ENCODE assay signal across 13 cellular contexts in genomic region chr1:11384170-11384554, GRCh38.
DNase-seq lines count a peak whose midpoint lies in the region; ATAC-seq and TF ChIP-seq lines count a peak whose summit lies in the region.
"Had no signal": no experiment of that assay in that cellular context is flagged by ENCODE, and none has a peak within 500 bp of the region (broad histone marks: within the 10 kb centered on the region; RNA-seq: fewer than 3 reads in every experiment).

No MANE protein-coding gene starts in this region.

- ATAC-seq in activated CD8-positive, alpha-beta memory T cell treated with anti-CD3 and anti-CD28 coated beads, Interleukin-2, amount 10 ng/mL, durations not matched to agents 7 days and 5 days, result peak; percentile 58
- peak; percentile 46 to 70 for ATAC-seq in natural killer cell treated with Interleukin-12 subunit alpha and Interleukin-12 subunit beta and Interleukin-15 and Interleukin-18, amount 100 ng/mL, for 72 hours
- ATAC-seq in Right ventricle myocardium superior (ENCODE audit: poor library complexity), result no peak
- ATAC-seq: Right ventricle myocardium inferior, upper lobe of right lung had no signal

- CTCF ChIA-PET in activated CD8-positive, alpha-beta memory T cell treated with anti-CD3 and anti-CD28 coated beads, Interleukin-2, amount 10 ng/mL, durations not matched to agents 7 days and 5 days (lab: Charles Lee), result interaction anchor here (1.3 kb wide), 1 partner anchor 64 kb away, joined by 4 read pairs; no protein-coding TSS in a partner anchor

- no peak for DNase-seq in activated CD8-positive, alpha-beta memory T cell treated with anti-CD3 and anti-CD28 coated beads, Interleukin-2, amount 10 ng/mL, durations not matched to agents 7 days and 5 days
- no peak for DNase-seq in activated CD8-positive, alpha-beta memory T cell treated with anti-CD3 and anti-CD28 coated beads, Interleukin-2, amount 50 U/mL, for 48 hours
- DNase-seq in M059J (ENCODE audit: low read depth), result peak; percentile 55
- no peak for DNase-seq in natural killer cell treated with Interleukin-12 subunit alpha and Interleukin-12 subunit beta and Interleukin-15 and Interleukin-18, amount 100 ng/mL, for 72 hours (ENCODE audit: low spot score)
- no peak for DNase-seq in progenitor cell of endocrine pancreas (ENCODE audit: low spot score, unreplicated experiment)
- no peak for DNase-seq in HuH-7.5 (ENCODE audit: low spot score)
- no peak for DNase-seq in Right ventricle myocardium superior
- DNase-seq: cerebellar nuclear complex, NCI-H2107, upper lobe of right lung had no signal

- no peak overlapping the region for H3K4me3 Mint-ChIP-seq in activated CD8-positive, alpha-beta memory T cell treated with anti-CD3 and anti-CD28 coated beads, Interleukin-2, amount 10 ng/mL, durations not matched to agents 7 days and 5 days
- peak overlapping the region; percentile 65 for H3K4me3 Mint-ChIP-seq in activated naive CD8-positive, alpha-beta T cell
- H3K4me3 Mint-ChIP-seq in natural killer cell treated with Interleukin-12 subunit alpha and Interleukin-12 subunit beta and Interleukin-15 and Interleukin-18, amount 100 ng/mL, for 72 hours, result peak overlapping the region; percentile 34
- H3K4me3 Mint-ChIP-seq in progenitor cell of endocrine pancreas (ENCODE audit: low read depth), result no peak overlapping the region
- H3K4me3 Mint-ChIP-seq: B cell had no signal

- H3K4me1 Mint-ChIP-seq in activated CD8-positive, alpha-beta memory T cell treated with anti-CD3 and anti-CD28 coated beads, Interleukin-2, amount 10 ng/mL, durations not matched to agents 7 days and 5 days, result peaks cover 16% of the 10 kb centered on the region
- H3K4me1 Mint-ChIP-seq in activated naive CD8-positive, alpha-beta T cell (ENCODE audit: low read depth), result peaks cover 24% of the 10 kb centered on the region
- H3K4me1 Mint-ChIP-seq in natural killer cell treated with Interleukin-12 subunit alpha and Interleukin-12 subunit beta and Interleukin-15 and Interleukin-18, amount 100 ng/mL, for 72 hours (ENCODE audit: low read depth in 2 of 2), result peaks cover 14 to 21% of the 10 kb centered on the region in 2 donors
- H3K4me1 Mint-ChIP-seq in progenitor cell of endocrine pancreas (ENCODE audit: low read depth), result no peaks in the 10 kb centered on the region
- H3K4me1 Mint-ChIP-seq: B cell had no signal

- no peaks in the 10 kb centered on the region for H3K9me3 Mint-ChIP-seq in activated CD8-positive, alpha-beta memory T cell treated with anti-CD3 and anti-CD28 coated beads, Interleukin-2, amount 10 ng/mL, durations not matched to agents 7 days and 5 days (ENCODE audit: low read depth)
- H3K9me3 Mint-ChIP-seq in activated naive CD8-positive, alpha-beta T cell (ENCODE audit: low read depth), result no peaks in the 10 kb centered on the region
- H3K9me3 Mint-ChIP-seq in natural killer cell treated with Interleukin-12 subunit alpha and Interleukin-12 subunit beta and Interleukin-15 and Interleukin-18, amount 100 ng/mL, for 72 hours, result no peaks in the 10 kb centered on the region
- no peaks in the 10 kb centered on the region for H3K9me3 Mint-ChIP-seq in progenitor cell of endocrine pancreas (ENCODE audit: low read depth)

- peaks cover 3% of the 10 kb centered on the region for H3K36me3 Mint-ChIP-seq in activated CD8-positive, alpha-beta memory T cell treated with anti-CD3 and anti-CD28 coated beads, Interleukin-2, amount 10 ng/mL, durations not matched to agents 7 days and 5 days
- peaks cover 3% of the 10 kb centered on the region for H3K36me3 Mint-ChIP-seq in activated naive CD8-positive, alpha-beta T cell
- no peaks in the 10 kb centered on the region for H3K36me3 Mint-ChIP-seq in natural killer cell treated with Interleukin-12 subunit alpha and Interleukin-12 subunit beta and Interleukin-15 and Interleukin-18, amount 100 ng/mL, for 72 hours
- no peaks in the 10 kb centered on the region for H3K36me3 Mint-ChIP-seq in progenitor cell of endocrine pancreas (ENCODE audit: insufficient read depth)

- intact Hi-C loops in Right ventricle myocardium superior (cut with DNase I), result no loop called here

- peaks cover 46% of the 10 kb centered on the region for H3K27me3 Mint-ChIP-seq in activated CD8-positive, alpha-beta memory T cell treated with anti-CD3 and anti-CD28 coated beads, Interleukin-2, amount 10 ng/mL, durations not matched to agents 7 days and 5 days
- H3K27me3 Mint-ChIP-seq in activated naive CD8-positive, alpha-beta T cell, result no peaks in the 10 kb centered on the region
- H3K27me3 Mint-ChIP-seq in natural killer cell treated with Interleukin-12 subunit alpha and Interleukin-12 subunit beta and Interleukin-15 and Interleukin-18, amount 100 ng/mL, for 72 hours, result peaks cover 28 to 32% of the 10 kb centered on the region in 2 donors
- H3K27me3 Mint-ChIP-seq in progenitor cell of endocrine pancreas, result peaks cover 41% of the 10 kb centered on the region

- TF ChIP-seq CTCF in progenitor cell of endocrine pancreas (IDR thresholded peaks at IDR 0.05; ENCODE audit: unreplicated experiment), result no peak

- H3K27ac Mint-ChIP-seq in activated CD8-positive, alpha-beta memory T cell treated with anti-CD3 and anti-CD28 coated beads, Interleukin-2, amount 10 ng/mL, durations not matched to agents 7 days and 5 days, result no peak overlapping the region
- peak overlapping the region; percentile 83 for H3K27ac Mint-ChIP-seq in activated naive CD8-positive, alpha-beta T cell
- H3K27ac Mint-ChIP-seq in natural killer cell treated with Interleukin-12 subunit alpha and Interleukin-12 subunit beta and Interleukin-15 and Interleukin-18, amount 100 ng/mL, for 72 hours, result no peak overlapping the region
- H3K27ac Mint-ChIP-seq in progenitor cell of endocrine pancreas, result no peak overlapping the region
- H3K27ac Mint-ChIP-seq: B cell had no signal

Comparison
In these comparisons a context has a peak if more than half of its experiments do, and no peak if none do; other contexts are left out.
1. H3K4me3 Mint-ChIP-seq: peak in activated naive CD8-positive, alpha-beta T cell (single experiment) and natural killer cell treated with Interleukin-12 subunit alpha and Interleukin-12 subunit beta and Interleukin-15 and Interleukin-18, amount 100 ng/mL, for 72 hours (single experiment); none in activated CD8-positive, alpha-beta memory T cell treated with anti-CD3 and anti-CD28 coated beads, Interleukin-2, amount 10 ng/mL, durations not matched to agents 7 days and 5 days (single experiment) and progenitor cell of endocrine pancreas (single experiment).